Comparison of ENCODE assay signal across 21 cellular contexts in the genomic region with DNA sequence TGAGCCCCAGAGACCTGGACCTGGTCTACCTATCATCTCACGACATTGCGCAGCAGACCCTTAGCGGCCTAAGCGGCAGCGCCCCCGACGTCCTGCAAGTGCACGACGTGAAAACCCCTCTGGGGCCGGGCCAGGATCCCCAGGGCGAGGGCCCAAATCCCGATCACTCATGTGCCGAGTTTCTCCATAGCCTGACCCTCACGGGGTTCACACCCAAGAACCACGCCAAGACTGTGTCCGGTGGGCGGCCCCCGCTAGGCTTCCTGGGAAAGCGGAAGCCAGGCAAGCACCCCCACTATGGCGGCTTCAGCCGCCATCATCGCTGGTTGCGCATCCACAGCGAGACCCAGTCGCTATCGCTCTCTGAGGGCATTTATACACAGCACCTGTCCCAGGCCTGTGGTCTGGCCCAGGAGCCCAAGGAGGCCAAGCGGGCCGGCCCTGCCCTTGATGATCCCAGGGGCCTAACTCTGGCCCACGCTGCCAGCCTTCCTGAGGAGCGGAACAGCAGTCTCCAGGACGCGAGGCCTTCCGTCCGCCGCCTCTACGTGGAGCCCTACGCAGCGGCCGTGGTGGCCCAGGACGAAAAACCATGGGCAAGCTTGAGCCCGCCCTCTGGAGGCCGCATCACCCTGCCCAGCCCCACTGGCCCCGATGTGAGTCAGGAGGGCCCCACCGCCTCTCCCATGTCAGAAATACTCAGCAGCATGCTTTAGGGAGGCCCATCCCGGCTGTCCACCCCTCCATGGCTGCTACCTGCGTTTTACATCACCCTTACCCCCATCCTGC.
DNase-seq lines count a peak whose midpoint lies in the region; ATAC-seq, FAIRE-seq and TF ChIP-seq lines count a peak whose summit lies in the region.
"Had no signal": no experiment of that assay in that cellular context is flagged by ENCODE, and none has a peak within 500 bp of the region (broad histone marks: within the 10 kb centered on the region; RNA-seq: fewer than 3 reads in every experiment).

No MANE protein-coding gene starts in this region.

- WGBS in GM12878 (ENCODE audit: insufficient coverage, insufficient replicate concordance, low lambda C conversion rate, missing lambda C conversion rate), result 66% methylated on average over 46 of the region's 46 CpGs
- WGBS in spleen, 5 donors, result 95 to 98% (median 96%) methylated on average over 35 to 46 of the region's 46 CpGs

- DNase-seq in GM12878 (ENCODE audit: low read depth, low spot score), result no peak
- DNase-seq in kidney, result peak; percentile 73
- DNase-seq in spleen, result peak; percentile 64
- no peak for DNase-seq in RCC 7860 (ENCODE audit: low spot score)
- no peak for DNase-seq in NCI-H2196 treated with DMSO at 0.1 percent for 48 hours (lab: John Stamatoyannopoulos, UW; ENCODE audit: unreplicated experiment)
- DNase-seq in T-helper 2 cell treated with Interferon-gamma antibody and Interleukin-4, amounts not matched to agents 5 μg/mL and 100 μg/mL, for 36 hours (ENCODE audit: low spot score), result no peak
- DNase-seq: HFFc6, NCI-H1092 treated with DMSO at 0.1 percent for 48 hours, NCI-H1436 treated with DMSO at 0.1 percent for 48 hours, NCI-H1930, NCI-H2227 treated with DMSO at 0.1 percent for 48 hours, NCI-H510A treated with DMSO at 0.1 percent for 48 hours, NCI-H82, Peyer's patch had no signal

- in situ Hi-C loops in GM12878 (cut with MboI), result no loop called here

- TF ChIP-seq POLR2A in GM12878 (IDR thresholded peaks at IDR 0.05; ENCODE audit: low read depth, low read length) (no peak), spleen (IDR thresholded peaks at IDR 0.05) (no peak)

- TF ChIP-seq CTCF in 22Rv1 (IDR thresholded peaks at IDR 0.05) (peak; percentile 10; the same call in 1 of the 2 replicates), GM12878 (IDR thresholded peaks at IDR 0.05 in 2 of 3, conservative IDR thresholded peaks at IDR 0.05 in 1 of 3; ENCODE audit: control insufficient read depth in 2 of 3, extremely low read depth in 1 of 3, insufficient read depth in 1 of 3, low read depth in 3 of 3, low read length in 3 of 3) (no peak), kidney (IDR thresholded peaks at IDR 0.05; ENCODE audit: borderline replicate concordance, extremely low read depth, insufficient read depth) (no peak), spleen (IDR thresholded peaks at IDR 0.05 in 8 of 11, conservative IDR thresholded peaks at IDR 0.05 in 3 of 11) (no peak)

- H3K9me3 Mint-ChIP-seq in T-helper 2 cell treated with Interferon-gamma antibody and Interleukin-4, amounts not matched to agents 5 μg/mL and 100 μg/mL, for 36 hours, result no peaks in the 10 kb centered on the region
- H3K9me3 Mint-ChIP-seq: HFFc6 had no signal

- H3K9ac ChIP-seq in GM12878 (ENCODE audit: control insufficient read depth, insufficient read depth, low read length) (no peak overlapping the region), kidney (ENCODE audit: low read length in 2 of 2) (no peak overlapping the region)
- H3K9ac ChIP-seq: KMS-11 had no signal

- H3K4me2 ChIP-seq in GM12878 (ENCODE audit: control insufficient read depth, insufficient read depth), result no peak overlapping the region
- H3K4me2 ChIP-seq: KMS-11 had no signal

- no peaks in the 10 kb centered on the region for H3K79me2 ChIP-seq in GM12878 (ENCODE audit: control insufficient read depth, insufficient read depth, low read length)

- H3K27ac ChIP-seq in 22Rv1, result no peak overlapping the region
- H3K27ac ChIP-seq in GM12878 (ENCODE audit: control insufficient read depth, insufficient read depth), result no peak overlapping the region
- H3K27ac ChIP-seq in kidney (ENCODE audit: low read depth in 2 of 2, low read length in 2 of 2), result no peak overlapping the region
- H3K27ac ChIP-seq in spleen, result no peak overlapping the region
- H3K27ac ChIP-seq: C4-2B, HL-60, KMS-11, Peyer's patch had no signal

- intact Hi-C loops in GM12878 (cut with micrococcal nuclease; ENCODE audit: unreplicated experiment), result no loop called here
- intact Hi-C loops in kidney (cut with DNase I), result no loop called here
- intact Hi-C loops in spleen (cut with DNase I; ENCODE audit: low total_unique reads), result no loop called here

- no peaks in the 10 kb centered on the region for H3K9me3 ChIP-seq in GM12878 (replicated peaks; ENCODE audit: control insufficient read depth, insufficient read depth, low read length)
- H3K9me3 ChIP-seq in kidney (ENCODE audit: control insufficient read depth in 1 of 2, low read length in 2 of 2), result no peaks in the 10 kb centered on the region
- H3K9me3 ChIP-seq in spleen, result no peaks in the 10 kb centered on the region
- H3K9me3 ChIP-seq: Peyer's patch had no signal

- H3K36me3 Mint-ChIP-seq in T-helper 2 cell treated with Interferon-gamma antibody and Interleukin-4, amounts not matched to agents 5 μg/mL and 100 μg/mL, for 36 hours (ENCODE audit: low read depth), result no peaks in the 10 kb centered on the region

- no peak overlapping the region for H2AFZ ChIP-seq in GM12878 (ENCODE audit: control insufficient read depth, low read depth, low read length)

- FAIRE-seq in GM12878 (lab: Jason Lieb, UNC), result no peak
- FAIRE-seq in kidney (lab: Jason Lieb, UNC), result no peak
- FAIRE-seq in RCC 7860 (lab: Jason Lieb, UNC), result no peak
- FAIRE-seq: G401.6, GM18507, H54 had no signal

- H3K4me3 ChIP-seq in GM12878, result no peak overlapping the region
- no peak overlapping the region for H3K4me3 ChIP-seq in kidney (ENCODE audit: low read length in 2 of 2)
- H3K4me3 ChIP-seq in spleen, result no peak overlapping the region
- H3K4me3 ChIP-seq: Peyer's patch had no signal

- BruUV-seq in GM12878 (replicated peaks; lab: Mats Ljungman, UMichigan), result no TSS peak

- SMC1A ChIA-PET in GM12878 (lab: Charles Lee; ENCODE audit: uncharacterized antibody, unreplicated experiment), result no interaction called here

- CTCF ChIA-PET in GM12878 (lab: Yijun Ruan, JAX), result no interaction called here

- POLR2A ChIA-PET in GM12878 (lab: Charles Lee), result no interaction called here

- H4K20me1 ChIP-seq in GM12878 (ENCODE audit: control insufficient read depth, insufficient read depth), result no peaks in the 10 kb centered on the region

- RAD21 ChIA-PET in GM12878 (lab: Charles Lee; ENCODE audit: unreplicated experiment), result no interaction called here

- TF ChIP-seq EP300 in GM12878 (IDR thresholded peaks at IDR 0.05; ENCODE audit: borderline replicate concordance in 1 of 2, control insufficient read depth in 1 of 2, low read depth in 2 of 2, low read length in 2 of 2), result no peak

- H3K36me3 ChIP-seq in GM12878 (ENCODE audit: control insufficient read depth in 2 of 2, insufficient read depth in 2 of 2, low read length in 1 of 2) (no peaks in the 10 kb centered on the region), kidney (ENCODE audit: control insufficient read depth in 1 of 2, insufficient read depth in 2 of 2, low read length in 2 of 2) (no peaks in the 10 kb centered on the region), spleen (no peaks in the 10 kb centered on the region)
- H3K36me3 ChIP-seq: Peyer's patch had no signal

- no peaks in the 10 kb centered on the region for H3K4me1 Mint-ChIP-seq in T-helper 2 cell treated with Interferon-gamma antibody and Interleukin-4, amounts not matched to agents 5 μg/mL and 100 μg/mL, for 36 hours (ENCODE audit: low read depth)

- ATAC-seq in GM12878, result no peak

- no peak overlapping the region for H3K4me3 Mint-ChIP-seq in T-helper 2 cell treated with Interferon-gamma antibody and Interleukin-4, amounts not matched to agents 5 μg/mL and 100 μg/mL, for 36 hours
- H3K4me3 Mint-ChIP-seq: HFFc6 had no signal

- H3K27me3 ChIP-seq in GM12878 (replicated peaks in 1 of 2; ENCODE audit: control insufficient read depth in 2 of 2, insufficient read depth in 2 of 2, low read length in 1 of 2) (no peaks in the 10 kb centered on the region; a peak in 1 of 4 replicates), spleen (replicated peaks in 1 of 7) (no peaks in the 10 kb centered on the region)
- H3K27me3 ChIP-seq: Peyer's patch had no signal

- H3K4me1 ChIP-seq in GM12878 (ENCODE audit: control insufficient read depth, insufficient read depth, low read length) (no peaks in the 10 kb centered on the region), kidney (ENCODE audit: control insufficient read depth in 1 of 2, insufficient read depth in 1 of 2, low read depth in 1 of 2, low read length in 2 of 2) (no peaks in the 10 kb centered on the region), spleen (no peaks in the 10 kb centered on the region)
- H3K4me1 ChIP-seq: Peyer's patch had no signal

- no peak overlapping the region for H3K27ac Mint-ChIP-seq in T-helper 2 cell treated with Interferon-gamma antibody and Interleukin-4, amounts not matched to agents 5 μg/mL and 100 μg/mL, for 36 hours
- H3K27ac Mint-ChIP-seq: HFFc6 had no signal

- no peak for TF ChIP-seq RAD21 in GM12878 (IDR thresholded peaks at IDR 0.05; ENCODE audit: insufficient read depth, low read depth, low read length)

- H3K27me3 Mint-ChIP-seq in T-helper 2 cell treated with Interferon-gamma antibody and Interleukin-4, amounts not matched to agents 5 μg/mL and 100 μg/mL, for 36 hours (ENCODE audit: low read depth), result peaks cover 6% of the 10 kb centered on the region

TF ChIP-seq in GM12878, 131 proteins besides CTCF, POLR2A, EP300 and RAD21 (continues in another document):
- no peak for TF ChIP-seq SRF (IDR thresholded peaks at IDR 0.05; ENCODE audit: low read depth in 2 of 2, low read length in 2 of 2)
- TF ChIP-seq, protein P1, sequence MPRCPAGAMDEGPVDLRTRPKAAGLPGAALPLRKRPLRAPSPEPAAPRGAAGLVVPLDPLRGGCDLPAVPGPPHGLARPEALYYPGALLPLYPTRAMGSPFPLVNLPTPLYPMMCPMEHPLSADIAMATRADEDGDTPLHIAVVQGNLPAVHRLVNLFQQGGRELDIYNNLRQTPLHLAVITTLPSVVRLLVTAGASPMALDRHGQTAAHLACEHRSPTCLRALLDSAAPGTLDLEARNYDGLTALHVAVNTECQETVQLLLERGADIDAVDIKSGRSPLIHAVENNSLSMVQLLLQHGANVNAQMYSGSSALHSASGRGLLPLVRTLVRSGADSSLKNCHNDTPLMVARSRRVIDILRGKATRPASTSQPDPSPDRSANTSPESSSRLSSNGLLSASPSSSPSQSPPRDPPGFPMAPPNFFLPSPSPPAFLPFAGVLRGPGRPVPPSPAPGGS (IDR thresholded peaks at IDR 0.05; ENCODE audit: borderline replicate concordance, insufficient read depth, low read depth, low read length, poor library complexity, severe bottlenecking), result peak; percentile 20
- TF ChIP-seq, protein P2, sequence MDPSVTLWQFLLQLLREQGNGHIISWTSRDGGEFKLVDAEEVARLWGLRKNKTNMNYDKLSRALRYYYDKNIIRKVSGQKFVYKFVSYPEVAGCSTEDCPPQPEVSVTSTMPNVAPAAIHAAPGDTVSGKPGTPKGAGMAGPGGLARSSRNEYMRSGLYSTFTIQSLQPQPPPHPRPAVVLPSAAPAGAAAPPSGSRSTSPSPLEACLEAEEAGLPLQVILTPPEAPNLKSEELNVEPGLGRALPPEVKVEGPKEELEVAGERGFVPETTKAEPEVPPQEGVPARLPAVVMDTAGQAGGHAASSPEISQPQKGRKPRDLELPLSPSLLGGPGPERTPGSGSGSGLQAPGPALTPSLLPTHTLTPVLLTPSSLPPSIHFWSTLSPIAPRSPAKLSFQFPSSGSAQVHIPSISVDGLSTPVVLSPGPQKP (IDR thresholded peaks at IDR 0.05; ENCODE audit: low read depth, low read length), result no peak

Comparison
In these comparisons a context has a peak if more than half of its experiments do, and no peak if none do; other contexts are left out.
1. DNase-seq: peak in kidney (single experiment) and spleen (single experiment); none in GM12878 (single experiment), RCC 7860 (single experiment), NCI-H2196 treated with DMSO at 0.1 percent for 48 hours (single experiment) and T-helper 2 cell treated with Interferon-gamma antibody and Interleukin-4, amounts not matched to agents 5 μg/mL and 100 μg/mL, for 36 hours (single experiment).